ENCODE assay signal across 15 cellular contexts in genomic region chr1:47838562-47839459, GRCh38.
A peak's percentile ranks its signal among the peaks of the same experiment; 100 is the strongest.
DNase-seq lines count a peak whose midpoint lies in the region; ATAC-seq and TF ChIP-seq lines count a peak whose summit lies in the region.
"Had no signal": no experiment of that assay in that cellular context is flagged by ENCODE, and none has a peak within 500 bp of the region (broad histone marks: within the 10 kb centered on the region; RNA-seq: fewer than 3 reads in every experiment).

No MANE protein-coding gene starts in this region.

- intact Hi-C loops in spleen (cut with DNase I; ENCODE audit: low total_unique reads): no loop called here

- peak overlapping the region in 1 of 2 donors; percentile 21 for H3K9ac ChIP-seq in mucosa of rectum (ENCODE audit: low read depth in 1 of 2, low read length in 2 of 2)

- no peak overlapping the region for H3K4me3 ChIP-seq in Peyer's patch
- no peak overlapping the region for H3K4me3 ChIP-seq in coronary artery
- H3K4me3 ChIP-seq in mucosa of rectum (ENCODE audit: low read length in 2 of 2): peak overlapping the region in 1 of 2 donors; percentile 13
- H3K4me3 ChIP-seq in spleen: no peak overlapping the region

- H3K27me3 Mint-ChIP-seq in naive thymus-derived CD8-positive, alpha-beta T cell: peaks cover 5 to 19% (median 10%) of the 10 kb centered on the region in 5 donors

- H3K4me1 Mint-ChIP-seq in naive thymus-derived CD8-positive, alpha-beta T cell: peaks cover 0 to 4% (median 0%) of the 10 kb centered on the region in 4 donors

- DNase-seq in Peyer's patch: peak in 2 of 3 donors; percentile 57 to 59
- peak; percentile 52 for DNase-seq in coronary artery (ENCODE audit: low spot score)
- DNase-seq in spleen: peak; percentile 63
- DNase-seq in naive thymus-derived CD8-positive, alpha-beta T cell: no peak
- DNase-seq in effector CD4-positive, alpha-beta T cell: no peak
- DNase-seq: BE2C; CD8-positive, alpha-beta T cell; H9; Karpas-422; MM.1S; NCI-H1105; NCI-H1694 treated with DMSO at 0.1 percent for 48 hours; SHP77 treated with DMSO at 0.1 percent for 48 hours had no signal

- peaks cover 0 to 13% (median 1%) of the 10 kb centered on the region in 3 donors for H3K36me3 Mint-ChIP-seq in naive thymus-derived CD8-positive, alpha-beta T cell
- H3K36me3 Mint-ChIP-seq: CD8-positive, alpha-beta T cell had no signal

- TF ChIP-seq POLR2A in Peyer's patch (IDR thresholded peaks at IDR 0.05): no peak
- TF ChIP-seq POLR2A in spleen (IDR thresholded peaks at IDR 0.05): no peak

- peaks cover 0 to 19% (median 8%) of the 10 kb centered on the region in 9 donors for H3K9me3 Mint-ChIP-seq in naive thymus-derived CD8-positive, alpha-beta T cell

- peaks cover 0 to 7% (median 0%) of the 10 kb centered on the region in 4 donors for H3K4me1 ChIP-seq in Peyer's patch
- peaks cover 37 to 44% of the 10 kb centered on the region in 2 donors for H3K4me1 ChIP-seq in mucosa of rectum (ENCODE audit: control insufficient read depth in 2 of 2, insufficient read depth in 2 of 2, low read length in 2 of 2)
- no peaks in the 10 kb centered on the region for H3K4me1 ChIP-seq in spleen
- H3K4me1 ChIP-seq: BE2C had no signal

- H3K27me3 ChIP-seq in Peyer's patch: no peaks in the 10 kb centered on the region
- no peaks in the 10 kb centered on the region for H3K27me3 ChIP-seq in mucosa of rectum (ENCODE audit: control insufficient read depth in 2 of 2, insufficient read depth in 2 of 2, low read length in 2 of 2)
- peaks cover 0 to 10% (median 0%) of the 10 kb centered on the region in 7 donors for H3K27me3 ChIP-seq in spleen (replicated peaks in 1 of 7)
- H3K27me3 ChIP-seq: BE2C had no signal

- H3K27ac Mint-ChIP-seq in naive thymus-derived CD8-positive, alpha-beta T cell: peak overlapping the region in 1 of 10 donors; percentile 37
- H3K27ac Mint-ChIP-seq: CD8-positive, alpha-beta T cell had no signal

- H3K27ac ChIP-seq in Peyer's patch (peak overlapping the region in 3 of 4 donors; percentile 36 to 65 (median 63)), coronary artery (peak overlapping the region; percentile 73 to 89), mucosa of rectum (ENCODE audit: low read depth in 2 of 2, low read length in 2 of 2) (peak overlapping the region; percentile 82 to 88), spleen (no peak overlapping the region)

- POLR2A ChIA-PET in naive thymus-derived CD8-positive, alpha-beta T cell (lab: Charles Lee): no interaction called here

- H3K9me3 ChIP-seq in Peyer's patch (no peaks in the 10 kb centered on the region), mucosa of rectum (ENCODE audit: control insufficient read depth in 2 of 2, low read length in 2 of 2) (peaks cover 0 to 3% of the 10 kb centered on the region in 2 donors), spleen (peaks cover 0 to 25% (median 20%) of the 10 kb centered on the region in 8 donors)
- H3K9me3 ChIP-seq: BE2C had no signal

- WGBS in spleen, 5 donors: 76 to 90% (median 89%) methylated on average over 15 to 16 of the region's 16 CpGs

- no peak for ATAC-seq in naive thymus-derived CD8-positive, alpha-beta T cell
- ATAC-seq in GM21576 (IDR thresholded peaks at IDR 0.05; ENCODE audit: unreplicated experiment): no peak
- ATAC-seq: CD8-positive, alpha-beta T cell had no signal

- H3K4me3 Mint-ChIP-seq in naive thymus-derived CD8-positive, alpha-beta T cell: no peak overlapping the region
- H3K4me3 Mint-ChIP-seq: CD8-positive, alpha-beta T cell; H9 had no signal

- no peak for TF ChIP-seq CTCF in Peyer's patch (IDR thresholded peaks at IDR 0.05)
- no peak for TF ChIP-seq CTCF in coronary artery (IDR thresholded peaks at IDR 0.05)
- no peak for TF ChIP-seq CTCF in spleen (IDR thresholded peaks at IDR 0.05 in 8 of 11, conservative IDR thresholded peaks at IDR 0.05 in 3 of 11)

- H3K36me3 ChIP-seq in Peyer's patch (no peaks in the 10 kb centered on the region), mucosa of rectum (ENCODE audit: control insufficient read depth in 2 of 2, insufficient read depth in 2 of 2, low read length in 2 of 2) (no peaks in the 10 kb centered on the region), spleen (no peaks in the 10 kb centered on the region)
- H3K36me3 ChIP-seq: BE2C had no signal

Comparison
In these comparisons a context has a peak if more than half of its experiments do, and no peak if none do; other contexts are left out.
1. DNase-seq: peak in Peyer's patch (2 of 3), coronary artery (single experiment) and spleen (single experiment); none in naive thymus-derived CD8-positive, alpha-beta T cell (0 of 10) and effector CD4-positive, alpha-beta T cell (single experiment).
2. H3K27ac ChIP-seq: peak in Peyer's patch (3 of 4), coronary artery (2 of 2) and mucosa of rectum (2 of 2); none in spleen (0 of 8).